In the genomic region with DNA sequence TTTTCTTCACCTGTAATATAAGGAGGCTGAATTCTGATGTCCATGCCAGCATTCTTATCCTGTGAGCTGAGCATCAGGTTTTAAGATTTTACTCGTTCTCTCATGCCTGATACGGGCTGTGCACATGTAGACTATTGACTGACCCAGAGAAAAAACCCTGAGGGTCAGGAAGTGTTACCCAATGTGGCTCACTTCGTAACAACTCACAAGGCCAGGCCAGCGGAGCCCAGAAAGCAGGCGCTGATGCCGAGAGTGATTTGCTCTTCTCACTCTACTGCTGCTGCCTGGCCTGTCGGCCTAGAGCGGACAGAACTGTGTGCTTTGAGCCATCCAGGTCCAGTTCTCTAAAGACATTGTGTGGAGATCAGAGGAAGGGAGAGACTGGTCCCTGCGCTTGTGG, we compare ENCODE assay signal across 15 cellular contexts. TPM values are rescaled to one million over a fixed set of nuclear protein-coding genes. Genes with fewer than 3 reads are reported as not detected.
DNase-seq lines count a peak whose midpoint lies in the region; ATAC-seq, FAIRE-seq and TF ChIP-seq lines count a peak whose summit lies in the region.
"Had no signal": no experiment of that assay in that cellular context is flagged by ENCODE, and none has a peak within 500 bp of the region (broad histone marks: within the 10 kb centered on the region; RNA-seq: fewer than 3 reads in every experiment).

No MANE protein-coding gene starts in this region.

- H3K36me3 ChIP-seq in bronchial epithelial cell (ENCODE audit: control insufficient read depth, insufficient read depth, low read length): peaks cover 11% of the 10 kb centered on the region

- FAIRE-seq in bronchial epithelial cell (lab: Jason Lieb, UNC): no peak

- no peak for DNase-seq in activated naive CD4-positive, alpha-beta T cell treated with anti-CD3 and anti-CD28 coated beads, Interleukin-2, amount 50 U/mL, for 72 hours (ENCODE audit: low spot score in 2 of 2)
- no peak for DNase-seq in activated naive CD4-positive, alpha-beta T cell treated with anti-CD3 and anti-CD28 coated beads, Interleukin-2, amount 50 U/mL, for 16 hours
- DNase-seq in bronchial epithelial cell (ENCODE audit: low read depth) (peak; percentile 62), UCSD-AML1 (lab: John Stamatoyannopoulos, UW; ENCODE audit: unreplicated experiment) (no peak), epidermal melanocyte (ENCODE audit: insufficient read length, low spot score) (no peak)
- no peak for DNase-seq in stimulated activated effector memory CD8-positive, alpha-beta T cell treated with anti-CD3 and anti-CD28 coated beads, Interleukin-12 subunit alpha, Interleukin-12 subunit beta, amount 100 ng/mL, for 72 hours (ENCODE audit: low spot score in 2 of 2)
- DNase-seq: DMS53, HCEC 1CT, NCI-H1436 had no signal

- H3K4me3 ChIP-seq in bronchial epithelial cell (ENCODE audit: low read depth, low read length): no peak overlapping the region
- H3K4me3 ChIP-seq: SK-N-MC had no signal

- H3K9me3 Mint-ChIP-seq in activated naive CD4-positive, alpha-beta T cell treated with anti-CD3 and anti-CD28 coated beads, Interleukin-2, amount 50 U/mL, for 72 hours: no peaks in the 10 kb centered on the region
- H3K9me3 Mint-ChIP-seq in stimulated activated effector memory CD8-positive, alpha-beta T cell treated with anti-CD3 and anti-CD28 coated beads, Interleukin-12 subunit alpha, Interleukin-12 subunit beta, amount 100 ng/mL, for 72 hours: no peaks in the 10 kb centered on the region
- H3K9me3 Mint-ChIP-seq: IgD-negative memory B cell had no signal

- peaks cover 6% of the 10 kb centered on the region for H3K4me1 Mint-ChIP-seq in stimulated activated effector memory CD8-positive, alpha-beta T cell treated with anti-CD3 and anti-CD28 coated beads, Interleukin-12 subunit alpha, Interleukin-12 subunit beta, amount 100 ng/mL, for 72 hours
- H3K4me1 Mint-ChIP-seq: IgD-negative memory B cell had no signal

- peak overlapping the region; percentile 19 to 92 for H3K27ac Mint-ChIP-seq in activated naive CD4-positive, alpha-beta T cell treated with anti-CD3 and anti-CD28 coated beads, Interleukin-2, amount 50 U/mL, for 72 hours
- peak overlapping the region; percentile 76 for H3K27ac Mint-ChIP-seq in stimulated activated effector memory CD8-positive, alpha-beta T cell treated with anti-CD3 and anti-CD28 coated beads, Interleukin-12 subunit alpha, Interleukin-12 subunit beta, amount 100 ng/mL, for 72 hours
- H3K27ac Mint-ChIP-seq: IgD-negative memory B cell had no signal

- H3K4me3 Mint-ChIP-seq in stimulated activated effector memory CD8-positive, alpha-beta T cell treated with anti-CD3 and anti-CD28 coated beads, Interleukin-12 subunit alpha, Interleukin-12 subunit beta, amount 100 ng/mL, for 72 hours: no peak overlapping the region

- no peak for TF ChIP-seq CTCF in bronchial epithelial cell (IDR thresholded peaks at IDR 0.05; ENCODE audit: insufficient read depth, low read length, severe bottlenecking)

- no peaks in the 10 kb centered on the region for H3K36me3 Mint-ChIP-seq in activated naive CD4-positive, alpha-beta T cell treated with anti-CD3 and anti-CD28 coated beads, Interleukin-2, amount 50 U/mL, for 72 hours
- peaks cover 77% of the 10 kb centered on the region for H3K36me3 Mint-ChIP-seq in stimulated activated effector memory CD8-positive, alpha-beta T cell treated with anti-CD3 and anti-CD28 coated beads, Interleukin-12 subunit alpha, Interleukin-12 subunit beta, amount 100 ng/mL, for 72 hours

- ATAC-seq in activated naive CD4-positive, alpha-beta T cell treated with anti-CD3 and anti-CD28 coated beads, Interleukin-2, amount 50 U/mL, for 72 hours: no peak
- no peak for ATAC-seq in stimulated activated effector memory CD8-positive, alpha-beta T cell treated with anti-CD3 and anti-CD28 coated beads, Interleukin-12 subunit alpha, Interleukin-12 subunit beta, amount 100 ng/mL, for 72 hours
- ATAC-seq: Panc1, Right ventricle myocardium inferior had no signal

- no peaks in the 10 kb centered on the region for H3K27me3 ChIP-seq in bronchial epithelial cell (ENCODE audit: control insufficient read depth, insufficient read depth, low read length)

RNA-seq across cellular contexts. Expression of gene THYN1, which starts 10.8 kb away (rescaled TPM):
- 10 to 100 TPM; 81.4 to 85.0 TPM for total RNA-seq in activated naive CD4-positive, alpha-beta T cell treated with anti-CD3 and anti-CD28 coated beads, Interleukin-2, amount 50 U/mL, for 72 hours
- total RNA-seq in bronchial epithelial cell: 34.3 and 60.3 TPM in 2 replicates

RNA-seq across cellular contexts. Expression of gene ACAD8, which starts 11.0 kb away (rescaled TPM):
- 10 to 100 TPM; 19.2 to 25.2 TPM for total RNA-seq in activated naive CD4-positive, alpha-beta T cell treated with anti-CD3 and anti-CD28 coated beads, Interleukin-2, amount 50 U/mL, for 72 hours
- 13.3 and 17.9 TPM in 2 replicates for total RNA-seq in bronchial epithelial cell

RNA-seq across cellular contexts. Expression of gene VPS26B, which starts 17.9 kb away (rescaled TPM):
- total RNA-seq in activated naive CD4-positive, alpha-beta T cell treated with anti-CD3 and anti-CD28 coated beads, Interleukin-2, amount 50 U/mL, for 72 hours: 10 to 100 TPM; 38.5 to 39.2 TPM
- 19.1 and 19.2 TPM in 2 replicates for total RNA-seq in bronchial epithelial cell

RNA-seq across cellular contexts. Expression of gene NCAPD3, which starts 18.6 kb away (rescaled TPM):
- total RNA-seq in activated naive CD4-positive, alpha-beta T cell treated with anti-CD3 and anti-CD28 coated beads, Interleukin-2, amount 50 U/mL, for 72 hours: 100 to 1,000 TPM in 1 of 2 donors, 10 to 100 TPM in 1; 93.7 to 169 TPM
- 4.2 and 5.1 TPM in 2 replicates for total RNA-seq in bronchial epithelial cell

RNA-seq across cellular contexts. Expression of gene GLB1L3, which starts 33.8 kb away (rescaled TPM):
- 10 to 100 TPM in 1 of 2 donors, 1 to 10 TPM in 1; 7.3 to 19.3 TPM for total RNA-seq in activated naive CD4-positive, alpha-beta T cell treated with anti-CD3 and anti-CD28 coated beads, Interleukin-2, amount 50 U/mL, for 72 hours
- total RNA-seq in bronchial epithelial cell: 1.7 and 2.1 TPM in 2 replicates
- total RNA-seq: A172, HT-29, Right ventricle myocardium inferior had no signal
